ENCODE assay signal across 13 cellular contexts in the genomic region with DNA sequence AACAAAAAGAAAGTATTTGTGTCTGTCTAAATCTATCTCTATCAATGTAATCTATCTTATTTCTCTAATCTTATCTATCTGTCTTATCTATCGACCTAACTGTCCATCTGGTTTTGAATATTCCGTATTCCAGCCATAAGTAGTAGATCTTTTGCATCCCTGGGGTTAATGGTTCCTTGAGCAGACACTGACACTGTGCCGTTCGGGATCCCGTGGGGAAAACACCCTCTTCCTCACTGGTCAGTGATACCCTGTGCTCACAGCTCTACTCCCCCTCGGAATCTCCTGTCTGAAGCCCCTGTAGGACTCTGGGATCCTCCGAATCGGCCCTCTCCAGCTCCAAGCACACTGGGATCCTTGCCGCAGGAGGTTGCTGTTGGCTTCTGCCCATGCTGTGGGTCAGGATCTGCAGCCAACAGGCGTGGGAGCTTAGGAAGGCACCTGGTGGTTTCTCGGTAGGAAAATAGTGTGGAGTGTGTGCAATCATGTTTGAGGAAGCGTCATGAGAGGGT. TPM values are rescaled to one million over a fixed set of nuclear protein-coding genes. Genes with fewer than 3 reads are reported as not detected.
DNase-seq lines count a peak whose midpoint lies in the region; ATAC-seq and TF ChIP-seq lines count a peak whose summit lies in the region.
"Had no signal": no experiment of that assay in that cellular context is flagged by ENCODE, and none has a peak within 500 bp of the region (broad histone marks: within the 10 kb centered on the region; RNA-seq: fewer than 3 reads in every experiment).

No MANE protein-coding gene starts in this region.

- peaks cover 98% of the 10 kb centered on the region for H3K79me2 ChIP-seq in KMS-11 (ENCODE audit: insufficient read depth, low read depth)

- no peak for TF ChIP-seq CTCF in KMS-11 (conservative IDR thresholded peaks at IDR 0.05; ENCODE audit: low read depth, low read length)

- H2AFZ ChIP-seq in KMS-11 (ENCODE audit: low read depth): no peak overlapping the region

- no peak overlapping the region for H3K4me2 ChIP-seq in KMS-11

- H3K27me3 Mint-ChIP-seq in stimulated activated memory B cell treated with anti-CD40 and anti-IgM and Interleukin-4, amounts not matched to agents 10 μg/mL and 1 μg/mL and 100 μg/mL, for 72 hours: no peaks in the 10 kb centered on the region

- H3K27ac Mint-ChIP-seq in stimulated activated memory B cell treated with anti-CD40 and anti-IgM and Interleukin-4, amounts not matched to agents 10 μg/mL and 1 μg/mL and 100 μg/mL, for 72 hours: no peak overlapping the region

- H3K4me1 ChIP-seq in KMS-11 (ENCODE audit: low read depth, poor library complexity, severe bottlenecking) (peaks cover 57% of the 10 kb centered on the region), adipocyte (ENCODE audit: control insufficient read depth, insufficient read depth, low read length) (peaks cover 27% of the 10 kb centered on the region)

- peaks cover 13% of the 10 kb centered on the region for H3K36me3 Mint-ChIP-seq in stimulated activated memory B cell treated with anti-CD40 and anti-IgM and Interleukin-4, amounts not matched to agents 10 μg/mL and 1 μg/mL and 100 μg/mL, for 72 hours
- H3K36me3 Mint-ChIP-seq: natural killer cell had no signal

- peaks cover 19% of the 10 kb centered on the region for H3K4me1 Mint-ChIP-seq in stimulated activated memory B cell treated with anti-CD40 and anti-IgM and Interleukin-4, amounts not matched to agents 10 μg/mL and 1 μg/mL and 100 μg/mL, for 72 hours

- H4K20me1 ChIP-seq in KMS-11 (ENCODE audit: insufficient read depth): peaks cover 14% of the 10 kb centered on the region; the same call in 1 of the 2 replicates

- no peak overlapping the region for H3K9ac ChIP-seq in KMS-11
- H3K9ac ChIP-seq in adipocyte (ENCODE audit: low read length): no peak overlapping the region

- H3K27me3 ChIP-seq in KMS-11 (ENCODE audit: insufficient read depth, low read depth) (no peaks in the 10 kb centered on the region), adipocyte (replicated peaks; ENCODE audit: control insufficient read depth, insufficient read depth, low read length) (no peaks in the 10 kb centered on the region)
- H3K27me3 ChIP-seq: thyroid gland had no signal

- no peak overlapping the region for H3K4me3 ChIP-seq in KMS-11 (IDR thresholded peaks at IDR 0.05; ENCODE audit: insufficient read depth, low read depth, low read length)
- peak overlapping the region; percentile 64 for H3K4me3 ChIP-seq in adipocyte (ENCODE audit: low read length)
- H3K4me3 ChIP-seq: thyroid gland had no signal

- H3K9me3 ChIP-seq in adipocyte (ENCODE audit: control insufficient read depth, low read length): no peaks in the 10 kb centered on the region
- H3K9me3 ChIP-seq: thyroid gland had no signal

- DNase-seq in adipocyte (ENCODE audit: low read depth): no peak
- DNase-seq in left ventricle myocardium superior: no peak
- no peak for DNase-seq in sciatic nerve (ENCODE audit: low spot score)
- no peak for DNase-seq in HUDEP-2 (lab: John Stamatoyannopoulos, UW; ENCODE audit: unreplicated experiment in 76 of 76)
- DNase-seq in AML-193 (lab: John Stamatoyannopoulos, UW): no peak
- DNase-seq: natural killer cell; NCI-H524 treated with DMSO at 0.1 percent for 48 hours; stimulated activated CD4-positive, alpha-beta T cell treated with anti-CD3 and anti-CD28 coated beads, Interleukin-4, amount 100 ng/mL, for 4 hours; T-helper 2 cell had no signal

- peaks cover 3% of the 10 kb centered on the region for H3K9me3 Mint-ChIP-seq in stimulated activated memory B cell treated with anti-CD40 and anti-IgM and Interleukin-4, amounts not matched to agents 10 μg/mL and 1 μg/mL and 100 μg/mL, for 72 hours
- H3K9me3 Mint-ChIP-seq: natural killer cell had no signal

- H3K36me3 ChIP-seq in KMS-11 (ENCODE audit: insufficient read depth) (no peaks in the 10 kb centered on the region), adipocyte (ENCODE audit: control insufficient read depth, insufficient read depth, low read length, severe bottlenecking) (no peaks in the 10 kb centered on the region)
- H3K36me3 ChIP-seq: thyroid gland had no signal

- peak overlapping the region; percentile 14; the same call in 1 of the 2 replicates for H3K27ac ChIP-seq in KMS-11

- no peak overlapping the region for H3K4me3 Mint-ChIP-seq in stimulated activated memory B cell treated with anti-CD40 and anti-IgM and Interleukin-4, amounts not matched to agents 10 μg/mL and 1 μg/mL and 100 μg/mL, for 72 hours
- H3K4me3 Mint-ChIP-seq: natural killer cell had no signal

- intact Hi-C loops in left ventricle myocardium superior (cut with micrococcal nuclease): no loop called here
- intact Hi-C loops in sciatic nerve (cut with DNase I): no loop called here

- ATAC-seq in left ventricle myocardium superior: peak; percentile 24
- peak; percentile 55 for ATAC-seq in sciatic nerve
- no peak for ATAC-seq in GM21576 (IDR thresholded peaks at IDR 0.05; ENCODE audit: unreplicated experiment)
- ATAC-seq in stimulated activated memory B cell treated with anti-CD40 and anti-IgM and Interleukin-4, amounts not matched to agents 10 μg/mL and 1 μg/mL and 100 μg/mL, for 72 hours: no peak
- ATAC-seq: natural killer cell had no signal

RNA-seq across cellular contexts. Expression of a gene that starts 19.0 kb away (rescaled TPM):
- total RNA-seq in left ventricle myocardium superior (7.7 TPM), sciatic nerve (14.0 TPM)

RNA-seq across cellular contexts. Expression of a gene that starts 53.7 kb away (rescaled TPM):
- 2.4 TPM for total RNA-seq in left ventricle myocardium superior
- total RNA-seq in sciatic nerve: 10.6 TPM
- total RNA-seq: natural killer cell had no signal

Comparison
In these comparisons a context has a peak if more than half of its experiments do, and no peak if none do; other contexts are left out.
1. ATAC-seq: peak in left ventricle myocardium superior (single experiment) and sciatic nerve (single experiment); none in GM21576 (single experiment) and stimulated activated memory B cell treated with anti-CD40 and anti-IgM and Interleukin-4, amounts not matched to agents 10 μg/mL and 1 μg/mL and 100 μg/mL, for 72 hours (single experiment).